ENCODE assay signal across 6 cellular contexts in genomic region chr6:140300331-140300730, GRCh38.
"Had no signal": no experiment of that assay in that cellular context is flagged by ENCODE, and none has a peak within 500 bp of the region (broad histone marks: within the 10 kb centered on the region; RNA-seq: fewer than 3 reads in every experiment).

No MANE protein-coding gene starts in this region.

- ATAC-seq: K562 had no signal

- H3K4me3 ChIP-seq: K562 had no signal

- DNase-seq: GOT3, H7, HCEC 1CT, IMR-90, KG1 had no signal
